9 cellular contexts compared by ENCODE assay signal in the genomic region with DNA sequence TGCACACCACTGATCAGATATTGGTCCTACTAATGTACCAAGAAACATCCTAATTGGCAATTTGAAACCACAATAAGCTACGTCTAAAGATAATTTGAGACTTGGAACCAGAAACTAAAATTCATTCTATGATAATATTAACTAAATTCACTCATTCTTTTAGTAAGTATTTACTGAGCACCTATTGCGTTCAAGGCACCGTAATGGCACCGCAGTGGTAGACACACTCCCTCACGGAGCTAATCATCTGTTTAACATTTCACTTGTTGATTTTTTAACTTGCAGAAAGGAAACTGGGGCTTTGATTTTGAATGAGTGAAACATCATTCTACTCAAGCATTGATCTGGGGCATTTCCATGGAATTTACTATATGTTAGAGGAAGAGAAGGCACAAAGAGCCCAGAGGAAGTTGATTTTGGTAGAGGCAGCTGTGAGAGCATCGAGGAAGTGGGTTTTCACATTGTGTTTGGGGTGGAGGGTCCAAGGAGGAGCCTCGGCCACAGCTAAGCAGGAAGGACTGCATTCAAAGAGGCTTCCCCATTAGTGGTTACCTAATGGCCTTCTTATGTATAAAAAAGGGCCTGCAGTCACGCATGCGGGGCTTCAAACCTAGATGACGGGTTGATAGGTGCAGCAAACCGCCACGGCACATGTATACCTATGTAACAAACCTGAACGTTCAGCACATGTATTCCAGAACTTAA. TPM values are rescaled to one million over a fixed set of nuclear protein-coding genes. Genes with fewer than 3 reads are reported as not detected.
DNase-seq lines count a peak whose midpoint lies in the region; ATAC-seq, FAIRE-seq and TF ChIP-seq lines count a peak whose summit lies in the region.
"Had no signal": no experiment of that assay in that cellular context is flagged by ENCODE, and none has a peak within 500 bp of the region (broad histone marks: within the 10 kb centered on the region; RNA-seq: fewer than 3 reads in every experiment).

No MANE protein-coding gene starts in this region.

- H3K4me1 ChIP-seq in fibroblast of lung (ENCODE audit: control insufficient read depth, extremely low read depth, insufficient read depth, low read length) (peaks cover 45% of the 10 kb centered on the region), thoracic aorta (ENCODE audit: control insufficient read depth in 1 of 2, low read depth in 2 of 2) (peaks cover 53 to 92% of the 10 kb centered on the region in 2 donors)
- H3K4me1 ChIP-seq: parathyroid adenoma had no signal

- peak overlapping the region; percentile 93 for H3K27ac Mint-ChIP-seq in T-helper 1 cell treated with Interleukin-12 subunit alpha and Interleukin-12 subunit beta and Interleukin-4 antibody, amounts not matched to agents 30 μg/mL and 1 μg/mL, for 36 hours

- ATAC-seq in thoracic aorta (ENCODE audit: insufficient number of reproducible peaks, low FRiP score, low read depth): no peak

- peaks cover 56% of the 10 kb centered on the region for H3K79me2 ChIP-seq in fibroblast of lung (ENCODE audit: control insufficient read depth, insufficient read depth, low read length)

- H2AFZ ChIP-seq in fibroblast of lung (ENCODE audit: low read length): no peak overlapping the region
- H2AFZ ChIP-seq: parathyroid adenoma had no signal

- H3K4me3 Mint-ChIP-seq in T-helper 1 cell treated with Interleukin-12 subunit alpha and Interleukin-12 subunit beta and Interleukin-4 antibody, amounts not matched to agents 30 μg/mL and 1 μg/mL, for 36 hours: peak overlapping the region; percentile 72

- H3K36me3 ChIP-seq in fibroblast of lung (ENCODE audit: control insufficient read depth, insufficient read depth, low read length) (no peaks in the 10 kb centered on the region), thoracic aorta (no peaks in the 10 kb centered on the region)

- peaks cover 26% of the 10 kb centered on the region for H3K36me3 Mint-ChIP-seq in T-helper 1 cell treated with Interleukin-12 subunit alpha and Interleukin-12 subunit beta and Interleukin-4 antibody, amounts not matched to agents 30 μg/mL and 1 μg/mL, for 36 hours (ENCODE audit: low read depth)

- H3K4me3 ChIP-seq in fibroblast of lung (replicated peaks in 1 of 4; ENCODE audit: control extremely low read depth in 1 of 4, insufficient read depth in 1 of 4, low read depth in 3 of 4, low read length in 4 of 4): no peak overlapping the region
- no peak overlapping the region for H3K4me3 ChIP-seq in thoracic aorta

- peak; percentile 25 for DNase-seq in activated CD8-positive, alpha-beta memory T cell treated with anti-CD3 and anti-CD28 coated beads, Interleukin-2, amount 50 U/mL, for 4 hours
- DNase-seq in activated CD8-positive, alpha-beta memory T cell treated with anti-CD3 and anti-CD28 coated beads for 24 hours: no peak
- DNase-seq in fibroblast of lung (ENCODE audit: low read depth in 2 of 2) (no peak), thoracic aorta (ENCODE audit: low spot score) (no peak), urothelium cell line (ENCODE audit: low spot score) (no peak), NCI-H226 (no peak), NCI-H1694 treated with DMSO at 0.1 percent for 48 hours (lab: John Stamatoyannopoulos, UW) (no peak)

- H4K20me1 ChIP-seq in fibroblast of lung (ENCODE audit: control insufficient read depth, extremely low read depth, insufficient read depth, low read length): no peaks in the 10 kb centered on the region

- H3K27me3 ChIP-seq in fibroblast of lung (ENCODE audit: control insufficient read depth, insufficient read depth, low read length): no peaks in the 10 kb centered on the region
- no peaks in the 10 kb centered on the region for H3K27me3 ChIP-seq in thoracic aorta (replicated peaks; ENCODE audit: insufficient read depth)

- H3K9me3 Mint-ChIP-seq in T-helper 1 cell treated with Interleukin-12 subunit alpha and Interleukin-12 subunit beta and Interleukin-4 antibody, amounts not matched to agents 30 μg/mL and 1 μg/mL, for 36 hours: no peaks in the 10 kb centered on the region

- H3K4me2 ChIP-seq in fibroblast of lung (ENCODE audit: extremely low read depth, insufficient read depth, low read length): no peak overlapping the region

- no peak for FAIRE-seq in urothelium cell line (lab: Jason Lieb, UNC)

- TF ChIP-seq CTCF in fibroblast of lung (conservative IDR thresholded peaks at IDR 0.05 in 1 of 2, IDR thresholded peaks at IDR 0.05 in 1 of 2; ENCODE audit: low read depth in 1 of 2, low read length in 2 of 2) (no peak), thoracic aorta (IDR thresholded peaks at IDR 0.05) (no peak)

- peaks cover 82% of the 10 kb centered on the region for H3K4me1 Mint-ChIP-seq in T-helper 1 cell treated with Interleukin-12 subunit alpha and Interleukin-12 subunit beta and Interleukin-4 antibody, amounts not matched to agents 30 μg/mL and 1 μg/mL, for 36 hours (ENCODE audit: low read depth)

- H3K9me3 ChIP-seq in fibroblast of lung (ENCODE audit: control insufficient read depth, insufficient read depth, low read depth, low read length) (no peaks in the 10 kb centered on the region), thoracic aorta (no peaks in the 10 kb centered on the region)

- no peaks in the 10 kb centered on the region for H3K27me3 Mint-ChIP-seq in T-helper 1 cell treated with Interleukin-12 subunit alpha and Interleukin-12 subunit beta and Interleukin-4 antibody, amounts not matched to agents 30 μg/mL and 1 μg/mL, for 36 hours (ENCODE audit: low read depth)

- H3K9ac ChIP-seq in fibroblast of lung (ENCODE audit: insufficient read depth, low read length): no peak overlapping the region
- H3K9ac ChIP-seq: parathyroid adenoma had no signal

- peak overlapping the region; percentile 69 for H3K27ac ChIP-seq in fibroblast of lung (ENCODE audit: insufficient read depth, low read length)
- peak overlapping the region; percentile 50 to 53 for H3K27ac ChIP-seq in thoracic aorta
- H3K27ac ChIP-seq: parathyroid adenoma had no signal

RNA-seq across cellular contexts. Expression of a gene that starts 7.1 kb away (rescaled TPM):
- total RNA-seq in fibroblast of lung: 27.5 and 42.8 TPM in 2 replicates
- 33.3 and 37.0 TPM in 2 replicates for polyA plus RNA-seq in fibroblast of lung
- polyA plus RNA-seq in fibroblast of lung (2012): 33.7 and 34.4 TPM in 2 replicates
- 64.7 and 74.7 TPM in 2 replicates for polyA minus RNA-seq in fibroblast of lung (ENCODE audit: low replicate concordance)
- total RNA-seq in thoracic aorta: 10 to 100 TPM; 59.7 to 73.0 TPM
